ENCODE assay signal across 8 cellular contexts in genomic region chr6:50791900-50792508, GRCh38. TPM values are rescaled to one million over a fixed set of nuclear protein-coding genes. Genes with fewer than 3 reads are reported as not detected.
DNase-seq lines count a peak whose midpoint lies in the region; ATAC-seq and TF ChIP-seq lines count a peak whose summit lies in the region.

No MANE protein-coding gene starts in this region.

- H3K27ac Mint-ChIP-seq in Calu3 (ENCODE audit: unreplicated experiment): no peak overlapping the region

- H2AFZ ChIP-seq in parathyroid adenoma: no peak overlapping the region

- no peaks in the 10 kb centered on the region for H3K9me3 Mint-ChIP-seq in Calu3 (ENCODE audit: low read depth, unreplicated experiment)

- no peaks in the 10 kb centered on the region for H3K4me1 ChIP-seq in parathyroid adenoma

- no peaks in the 10 kb centered on the region for H3K36me3 Mint-ChIP-seq in Calu3 (ENCODE audit: insufficient read depth, unreplicated experiment)

- peak; percentile 46 for TF ChIP-seq CTCF in Calu3 (IDR thresholded peaks at IDR 0.05; ENCODE audit: unreplicated experiment)
- TF ChIP-seq CTCF in epithelial cell of proximal tubule (conservative IDR thresholded peaks at IDR 0.05; ENCODE audit: low read depth, low read length): peak; percentile 94
- TF ChIP-seq CTCF in parathyroid adenoma (IDR thresholded peaks at IDR 0.05): peak; percentile 31

- H3K27ac ChIP-seq in parathyroid adenoma: no peak overlapping the region

- peaks cover 17% of the 10 kb centered on the region for H3K27me3 Mint-ChIP-seq in Calu3 (ENCODE audit: unreplicated experiment)

- no peak overlapping the region for H3K9ac ChIP-seq in parathyroid adenoma

- intact Hi-C loops in Calu3 (cut with micrococcal nuclease; ENCODE audit: unreplicated experiment): loop anchor here (1.0 to 2.0 kb wide), 2 partner anchors 136 to 663 kb away; no protein-coding TSS in a partner anchor

- no peaks in the 10 kb centered on the region for H3K79me2 ChIP-seq in parathyroid adenoma

- ATAC-seq in GM19043 (IDR thresholded peaks at IDR 0.05; ENCODE audit: low read depth, unreplicated experiment): peak; percentile 71

- no peaks in the 10 kb centered on the region for H3K36me3 ChIP-seq in parathyroid adenoma (ENCODE audit: control insufficient read depth, insufficient read depth, low read length)

- H3K4me3 Mint-ChIP-seq in Calu3 (ENCODE audit: low read depth, unreplicated experiment): no peak overlapping the region

- H3K9me3 ChIP-seq in parathyroid adenoma (ENCODE audit: control insufficient read depth, low read length): no peaks in the 10 kb centered on the region

- H3K4me3 ChIP-seq in epithelial cell of proximal tubule (ENCODE audit: low read depth, low read length) (no peak overlapping the region), parathyroid adenoma (ENCODE audit: low read depth, low read length) (no peak overlapping the region)

- no peaks in the 10 kb centered on the region for H3K4me1 Mint-ChIP-seq in Calu3 (ENCODE audit: low read depth, unreplicated experiment)

- DNase-seq in Calu3 (peak; percentile 29), HPDE6-E6E7 (ENCODE audit: extremely low spot score) (peak; percentile 34), OCI-M1 (lab: John Stamatoyannopoulos, UW) (peak; percentile 75), epithelial cell of proximal tubule (ENCODE audit: low read depth) (peak; percentile 13), cerebellar nuclear complex (lab: John Stamatoyannopoulos, UW) (no peak), NCI-H187 treated with DMSO at 0.1 percent for 48 hours (lab: John Stamatoyannopoulos, UW) (no peak)

- no TSS peak for BruUV-seq in Calu3 (replicated peaks; lab: Mats Ljungman, UMichigan)

- CTCF ChIA-PET in Calu3 (lab: Charles Lee): no interaction called here

- no peak overlapping the region for H3K4me2 ChIP-seq in parathyroid adenoma (ENCODE audit: low read length)

- H3K27me3 ChIP-seq in parathyroid adenoma (ENCODE audit: control insufficient read depth, insufficient read depth, low read length): no peaks in the 10 kb centered on the region

RNA-seq across cellular contexts. Expression of gene TFAP2B, which starts 26.7 kb away (rescaled TPM):
- total RNA-seq in Calu3 (2022): not detected in 2 replicates
- 4.6 and 8.3 TPM in 2 replicates for total RNA-seq in epithelial cell of proximal tubule

Comparison
In these comparisons a context has a peak if more than half of its experiments do, and no peak if none do; other contexts are left out.
1. DNase-seq: peak in Calu3 (single experiment), HPDE6-E6E7 (single experiment), OCI-M1 (single experiment) and epithelial cell of proximal tubule (single experiment); none in cerebellar nuclear complex (0 of 2) and NCI-H187 treated with DMSO at 0.1 percent for 48 hours (single experiment).
2. CTCF ChIP-seq: peak in every context shown above with its lines; median percentile 94 in epithelial cell of proximal tubule; 46 in Calu3; 31 in parathyroid adenoma.